In the genomic region with DNA sequence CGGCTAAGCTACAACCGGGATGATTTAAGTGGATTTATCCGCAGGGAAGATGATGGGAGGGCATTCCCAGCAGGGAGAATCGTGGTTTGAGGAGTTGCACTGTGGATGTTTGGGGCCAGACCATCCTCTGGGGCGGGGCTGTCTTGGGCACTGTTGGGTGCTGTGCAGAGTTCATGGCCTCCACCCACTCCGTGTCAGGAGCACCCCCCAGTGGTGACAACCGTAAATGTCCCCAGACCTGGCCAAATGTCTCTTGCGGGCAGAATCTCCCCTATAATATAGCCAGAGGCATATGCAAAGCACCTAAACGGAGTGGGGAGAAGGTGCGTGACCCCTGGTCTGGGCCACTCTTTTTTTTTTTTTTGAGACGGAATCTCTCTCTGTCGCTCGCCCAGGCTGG, we compare ENCODE assay signal across 8 cellular contexts. TPM values are rescaled to one million over a fixed set of nuclear protein-coding genes. Genes with fewer than 3 reads are reported as not detected.
DNase-seq lines count a peak whose midpoint lies in the region; ATAC-seq, FAIRE-seq and TF ChIP-seq lines count a peak whose summit lies in the region.
"Had no signal": no experiment of that assay in that cellular context is flagged by ENCODE, and none has a peak within 500 bp of the region (broad histone marks: within the 10 kb centered on the region; RNA-seq: fewer than 3 reads in every experiment).

No MANE protein-coding gene starts in this region.

- TF ChIP-seq POLR2A in GM12892 (IDR thresholded peaks at IDR 0.05; ENCODE audit: low read depth, low read length), result no peak

- no peaks in the 10 kb centered on the region for H3K9me2 ChIP-seq in hepatocyte (replicated peaks; ENCODE audit: insufficient read depth)

- DNase-seq in GM12892 (ENCODE audit: insufficient read length), result peak; percentile 72
- DNase-seq in RCC 7860 (ENCODE audit: low spot score), result peak; percentile 22
- peak; percentile 65 for DNase-seq in activated naive CD4-positive, alpha-beta T cell treated with Interleukin-2 at 50 U/mL for 16 hours
- no peak for DNase-seq in hepatocyte (ENCODE audit: low spot score)
- peak; percentile 11 for DNase-seq in stimulated activated CD8-positive, alpha-beta memory T cell treated with anti-CD3 and anti-CD28 coated beads, Interleukin-12 subunit alpha, Interleukin-12 subunit beta, amount 100 ng/mL, for 4 hours (ENCODE audit: low read depth)
- DNase-seq in NCI-H1436 (lab: John Stamatoyannopoulos, UW), result no peak

- no peaks in the 10 kb centered on the region for H3K36me3 ChIP-seq in hepatocyte (replicated peaks; ENCODE audit: insufficient read depth, low read depth)

- no peak overlapping the region for H3K4me3 ChIP-seq in hepatocyte

- H3K79me2 ChIP-seq in hepatocyte, result peaks cover 3% of the 10 kb centered on the region

- TF ChIP-seq CTCF in hepatocyte (IDR thresholded peaks at IDR 0.05; ENCODE audit: poor library complexity), result peak; percentile 33

- peak; percentile 86 for FAIRE-seq in GM12892 (lab: Jason Lieb, UNC)
- no peak for FAIRE-seq in RCC 7860 (lab: Jason Lieb, UNC)

- no peaks in the 10 kb centered on the region for H3K9me3 ChIP-seq in hepatocyte (ENCODE audit: low read depth)

- no peak overlapping the region for H3K27ac ChIP-seq in hepatocyte

- no peak for ATAC-seq in GM18861 (IDR thresholded peaks at IDR 0.05; ENCODE audit: unreplicated experiment)

- WGBS in hepatocyte (ENCODE audit: low lambda C conversion rate, missing lambda C conversion rate), result 57% methylated on average over 13 of the region's 13 CpGs

- H4K20me1 ChIP-seq in hepatocyte (ENCODE audit: insufficient read depth, poor library complexity, severe bottlenecking), result no peaks in the 10 kb centered on the region

- H2AFZ ChIP-seq in hepatocyte, result no peak overlapping the region

- H3K4me1 ChIP-seq in hepatocyte (ENCODE audit: insufficient read depth), result peaks cover 5% of the 10 kb centered on the region

- H3K27me3 ChIP-seq in hepatocyte, result no peaks in the 10 kb centered on the region

- H3K4me2 ChIP-seq in hepatocyte, result no peak overlapping the region

RNA-seq across cellular contexts. Expression of a gene that starts 40.2 kb away (rescaled TPM):
- polyA plus RNA-seq in GM12892 (2012; ENCODE audit: missing spikeins), result 1.1 TPM
- total RNA-seq in hepatocyte, result 81.2 and 85.5 TPM in 2 replicates
- 114 and 151 TPM in 2 replicates for polyA plus RNA-seq in hepatocyte

RNA-seq across cellular contexts. Expression of a gene that starts 43.2 kb away (rescaled TPM):
- not detected for polyA plus RNA-seq in GM12892 (2012; ENCODE audit: missing spikeins)
- not detected in 2 replicates for total RNA-seq in hepatocyte
- not detected in 2 replicates for polyA plus RNA-seq in hepatocyte
- total RNA-seq: T-helper 2 cell treated with Interferon-gamma antibody and Interleukin-4, amounts not matched to agents 100 ng/mL and 5 ng/mL, for 36 hours had no signal

Comparison
In these comparisons a context has a peak if more than half of its experiments do, and no peak if none do; other contexts are left out.
1. DNase-seq: peak in GM12892 (single experiment), RCC 7860 (single experiment), activated naive CD4-positive, alpha-beta T cell treated with Interleukin-2 at 50 U/mL for 16 hours (single experiment) and stimulated activated CD8-positive, alpha-beta memory T cell treated with anti-CD3 and anti-CD28 coated beads, Interleukin-12 subunit alpha, Interleukin-12 subunit beta, amount 100 ng/mL, for 4 hours (single experiment); none in hepatocyte (single experiment) and NCI-H1436 (single experiment).